ENCODE assay signal across 14 cellular contexts in the genomic region with DNA sequence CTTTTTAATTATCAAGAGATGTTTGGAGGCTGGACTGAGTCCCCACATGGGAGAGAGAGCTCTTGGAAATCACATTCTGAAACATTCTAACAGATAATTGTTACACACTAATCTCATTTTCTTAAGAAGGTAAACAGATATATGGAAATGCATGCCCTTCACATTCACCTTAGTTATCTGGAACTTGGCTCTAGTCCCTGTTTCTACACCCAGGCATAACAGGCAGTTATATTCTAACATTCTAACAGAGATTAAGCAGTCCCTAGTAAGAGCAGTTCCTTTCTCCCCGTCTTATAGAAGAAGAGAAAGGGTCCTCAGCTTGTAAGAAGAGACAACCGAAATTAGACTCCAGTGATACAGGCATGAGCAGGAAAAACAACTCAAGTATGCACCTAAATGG.
"Had no signal": no experiment of that assay in that cellular context is flagged by ENCODE, and none has a peak within 500 bp of the region (broad histone marks: within the 10 kb centered on the region; RNA-seq: fewer than 3 reads in every experiment).

No MANE protein-coding gene starts in this region.

- H3K9me3 ChIP-seq: gastrocnemius medialis, heart right ventricle had no signal

- ATAC-seq: gastrocnemius medialis, heart right ventricle, left lobe of liver had no signal

- FAIRE-seq: islet of Langerhans had no signal

- H3K4me1 ChIP-seq: gastrocnemius medialis had no signal

- H3K27me3 ChIP-seq: gastrocnemius medialis, heart right ventricle had no signal

- H3K27ac ChIP-seq: epithelial cell of prostate, gastrocnemius medialis, heart right ventricle had no signal

- DNase-seq: activated CD4-positive, alpha-beta T cell treated with anti-CD3 and anti-CD28 coated beads, Interleukin-2, amount 50 U/mL, for 4 hours; activated CD4-positive, CD25-positive, alpha-beta regulatory T cell treated with anti-CD3 and anti-CD28 coated beads, Interleukin-2, amount 50 U/mL, for 72 hours; activated T-cell treated with anti-CD3 and anti-CD28 coated beads, Interleukin-2, amount 50 U/mL, for 1 hour; effector memory CD4-positive, alpha-beta T cell; gastrocnemius medialis; heart right ventricle; mesenchymal stem cell; nephron progenitor cell; stimulated activated CD4-positive, alpha-beta T cell treated with anti-CD3 and anti-CD28 coated beads, Interleukin-2, amount 100 ng/mL, for 48 hours; stimulated activated naive CD4-positive, alpha-beta T cell treated with Interleukin-2 at 50 U/mL for 16 hours; trophoblast cell had no signal

- H3K4me3 ChIP-seq: gastrocnemius medialis, heart right ventricle had no signal

- H3K36me3 ChIP-seq: gastrocnemius medialis, heart right ventricle had no signal
